In genomic region chrX:37349131-37350033, GRCh38 we compare ENCODE assay signal across 8 cellular contexts. TPM values are rescaled to one million over a fixed set of nuclear protein-coding genes. Genes with fewer than 3 reads are reported as not detected.
DNase-seq lines count a peak whose midpoint lies in the region; ATAC-seq and TF ChIP-seq lines count a peak whose summit lies in the region.

PRRG1 (plus strand) TSS chrX:37349364; CDS start chrX:37406250, 56,886 bp downstream.

- H3K27ac ChIP-seq in adrenal gland, result peak within 1 kb of the TSS in 4 of 5 donors; percentile 56 to 89 (median 70)
- H3K27ac ChIP-seq in neural progenitor cell, result no peak within 1 kb of the TSS

- H4K20me1 ChIP-seq in neural progenitor cell (ENCODE audit: low read depth), result no peaks in the 10 kb centered on the region

- peaks cover 9% of the 10 kb centered on the region for H3K27me3 ChIP-seq in adrenal gland
- peaks cover 14% of the 10 kb centered on the region for H3K27me3 ChIP-seq in neural progenitor cell

- H3K36me3 ChIP-seq in adrenal gland (replicated peaks in 1 of 2) (no peaks in the 10 kb centered on the region), neural progenitor cell (no peaks in the 10 kb centered on the region)

- H2AFZ ChIP-seq in neural progenitor cell (replicated peaks), result peak within 1 kb of the TSS; percentile 93

- H3K9me3 ChIP-seq in adrenal gland (replicated peaks in 1 of 3) (no peaks in the 10 kb centered on the region), neural progenitor cell (ENCODE audit: low read depth) (no peaks in the 10 kb centered on the region)

- no peak within 1 kb of the TSS for H3K9ac ChIP-seq in neural progenitor cell

- peak within 1 kb of the TSS in 3 of 4 donors; percentile 18 to 73 (median 45) for H3K4me3 ChIP-seq in adrenal gland
- peak within 1 kb of the TSS; percentile 58 for H3K4me3 ChIP-seq in neural progenitor cell

- TF ChIP-seq CTCF in adrenal gland (IDR thresholded peaks at IDR 0.05) (no peak), neural progenitor cell (IDR thresholded peaks at IDR 0.05) (no peak)

- H3K36me3 Mint-ChIP-seq in neural progenitor cell, result no peaks in the 10 kb centered on the region

- H3K4me1 ChIP-seq in adrenal gland (replicated peaks in 1 of 2) (no peaks in the 10 kb centered on the region), neural progenitor cell (peaks cover 4% of the 10 kb centered on the region)

- intact Hi-C loops in adrenal gland (cut with DNase I), result no loop called here
- intact Hi-C loops in Right ventricle myocardium superior (cut with DNase I), result no loop called here

- ATAC-seq in Right ventricle myocardium superior (ENCODE audit: poor library complexity) (peak; percentile 97), GM21360 (IDR thresholded peaks at IDR 0.05; ENCODE audit: unreplicated experiment) (no peak)

- WGBS in adrenal gland, 4 donors, result 0 to 40% (median 13%) methylated on average over 29 to 65 of the region's 66 CpGs

- H3K4me1 Mint-ChIP-seq in neural progenitor cell, result no peaks in the 10 kb centered on the region

- peak within 1 kb of the TSS; percentile 81 for H3K4me2 ChIP-seq in neural progenitor cell

- DNase-seq in DMS53 treated with DMSO at 0.1 percent for 48 hours (lab: John Stamatoyannopoulos, UW; ENCODE audit: unreplicated experiment) (peak; percentile 52), NCI-H1694 (lab: John Stamatoyannopoulos, UW) (peak; percentile 44), adrenal gland (peak; percentile 73 to 82 (median 75)), Right ventricle myocardium superior (peak; percentile 87), neural progenitor cell (ENCODE audit: low spot score) (peak; percentile 96), germinal center (ENCODE audit: low spot score) (no peak), T-helper 9 cell (no peak)

- H3K79me2 ChIP-seq in neural progenitor cell (ENCODE audit: low read depth), result peaks cover 9% of the 10 kb centered on the region

- H3K9me3 Mint-ChIP-seq in neural progenitor cell, result no peaks in the 10 kb centered on the region

- H3F3A ChIP-seq in neural progenitor cell (ENCODE audit: low read depth), result peaks cover 6% of the 10 kb centered on the region

- H3K27ac Mint-ChIP-seq in neural progenitor cell, result no peak within 1 kb of the TSS

- peak; percentile 34 to 70 for TF ChIP-seq POLR2A in adrenal gland (IDR thresholded peaks at IDR 0.05)

- H3K27me3 Mint-ChIP-seq in neural progenitor cell (ENCODE audit: insufficient read depth, low read depth), result no peaks in the 10 kb centered on the region

- peak within 1 kb of the TSS; percentile 90 for H3K4me3 Mint-ChIP-seq in neural progenitor cell

RNA-seq across cellular contexts. Expression of gene PRRG1, which starts in this region (rescaled TPM):
- total RNA-seq in adrenal gland (10 to 100 TPM in 5 of 8 donors, 1 to 10 TPM in 3; 7.6 to 23.8 (median 11.6) TPM), Right ventricle myocardium superior (14.5 TPM), neural progenitor cell (ENCODE audit: low replicate concordance) (6.9 and 8.7 TPM in 2 replicates)
- 10 to 100 TPM in 1 of 3 donors, 1 to 10 TPM in 2; 2.4 to 11.8 (median 3.0) TPM for polyA plus RNA-seq in adrenal gland

Comparison
In these comparisons a context has a peak if more than half of its experiments do, and no peak if none do; other contexts are left out.
1. DNase-seq: peak in DMS53 treated with DMSO at 0.1 percent for 48 hours (single experiment), NCI-H1694 (single experiment), adrenal gland (7 of 7), Right ventricle myocardium superior (single experiment) and neural progenitor cell (single experiment); none in germinal center (single experiment) and T-helper 9 cell (single experiment).